10 cellular contexts compared by ENCODE assay signal in the genomic region with DNA sequence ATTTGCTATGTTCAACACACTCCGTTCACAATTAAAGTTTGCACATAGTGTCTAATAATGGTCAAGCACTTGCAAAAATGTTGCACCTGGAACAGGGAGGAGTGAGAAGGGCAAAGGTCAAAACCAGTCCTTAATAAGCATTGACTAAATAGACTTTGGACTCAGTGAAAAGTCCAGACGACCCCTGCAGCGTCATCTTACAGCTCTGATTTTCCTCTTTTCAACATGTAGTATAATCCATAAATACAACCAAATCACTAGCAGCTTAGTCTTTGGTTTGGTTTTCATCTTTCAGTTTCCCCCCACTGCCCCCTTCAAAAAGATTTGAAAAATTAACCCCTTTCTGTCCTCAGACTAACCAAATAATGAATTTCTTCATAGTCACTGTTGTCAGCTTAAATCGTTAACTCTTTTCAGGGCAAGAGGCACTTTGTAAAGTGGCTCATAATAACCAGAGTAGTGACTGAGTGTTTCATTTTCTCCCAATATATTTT.
DNase-seq lines count a peak whose midpoint lies in the region; ATAC-seq and TF ChIP-seq lines count a peak whose summit lies in the region.
"Had no signal": no experiment of that assay in that cellular context is flagged by ENCODE, and none has a peak within 500 bp of the region (broad histone marks: within the 10 kb centered on the region; RNA-seq: fewer than 3 reads in every experiment).

No MANE protein-coding gene starts in this region.

- peak overlapping the region; percentile 67 for H3K4me3 ChIP-seq in OCI-LY7 (ENCODE audit: low read depth, low read length, poor library complexity, severe bottlenecking)
- peak overlapping the region; percentile 40 for H3K4me3 ChIP-seq in lower lobe of right lung

- TF ChIP-seq CTCF in OCI-LY7 (conservative IDR thresholded peaks at IDR 0.05; ENCODE audit: low read length) (no peak), lower lobe of right lung (IDR thresholded peaks at IDR 0.05) (no peak)

- DNase-seq in COLO668 (lab: John Stamatoyannopoulos, UW; ENCODE audit: unreplicated experiment) (peak; percentile 18), OCI-LY7 (ENCODE audit: low spot score) (no peak), lower lobe of right lung (no peak), NCI-H1694 (lab: John Stamatoyannopoulos, UW) (no peak), NCI-H1694 treated with DMSO at 0.1 percent for 48 hours (lab: John Stamatoyannopoulos, UW) (no peak), KBM-7 (no peak)
- DNase-seq: gastrocnemius medialis; stimulated activated CD4-positive, alpha-beta T cell treated with anti-CD3 and anti-CD28 coated beads, Interleukin-12 subunit alpha, Interleukin-12 subunit beta, amount 100 ng/mL, for 4 hours had no signal

- peaks cover 11% of the 10 kb centered on the region for H3K36me3 ChIP-seq in OCI-LY7 (ENCODE audit: insufficient read depth, low read length)
- H3K36me3 ChIP-seq in lower lobe of right lung: no peaks in the 10 kb centered on the region
- H3K36me3 ChIP-seq: gastrocnemius medialis had no signal

- POLR2A ChIA-PET in OCI-LY7 (lab: Charles Lee): interaction anchor here (0.6 to 2.8 kb wide), 16 partner anchors 7 to 770 kb away, joined by 3 to 37 read pairs (median 3); no protein-coding TSS in a partner anchor

- no peak overlapping the region for H2AFZ ChIP-seq in OCI-LY7 (ENCODE audit: low read length)

- ATAC-seq in GM18907 (IDR thresholded peaks at IDR 0.05; ENCODE audit: unreplicated experiment): peak; percentile 36
- peak in 1 of 2 donors; percentile 31 for ATAC-seq in lower lobe of right lung
- ATAC-seq in GM21825 (IDR thresholded peaks at IDR 0.05; ENCODE audit: unreplicated experiment): no peak
- ATAC-seq: gastrocnemius medialis had no signal

- intact Hi-C loops in OCI-LY7 (cut with micrococcal nuclease; ENCODE audit: unreplicated experiment) (no loop called here), lower lobe of right lung (cut with DNase I) (no loop called here)

- H3K27ac ChIP-seq in OCI-LY7 (ENCODE audit: low read depth, low read length, poor library complexity, severe bottlenecking) (peak overlapping the region; percentile 76), lower lobe of right lung (peak overlapping the region; percentile 78)

- H3K27me3 ChIP-seq in lower lobe of right lung (ENCODE audit: low read depth): no peaks in the 10 kb centered on the region
- H3K27me3 ChIP-seq: gastrocnemius medialis had no signal

- H3K4me1 ChIP-seq in OCI-LY7 (ENCODE audit: insufficient read depth, low read length, poor library complexity, severe bottlenecking): peaks cover 36% of the 10 kb centered on the region
- peaks cover 57% of the 10 kb centered on the region for H3K4me1 ChIP-seq in lower lobe of right lung

- no peaks in the 10 kb centered on the region for H3K9me3 ChIP-seq in OCI-LY7 (ENCODE audit: low read length)
- no peaks in the 10 kb centered on the region for H3K9me3 ChIP-seq in lower lobe of right lung
- H3K9me3 ChIP-seq: gastrocnemius medialis had no signal

- H3K79me2 ChIP-seq in OCI-LY7 (ENCODE audit: insufficient read depth, low read depth, low read length): peaks cover 100% of the 10 kb centered on the region

- CTCF ChIA-PET in OCI-LY7 (lab: Charles Lee; ENCODE audit: unreplicated experiment): interaction anchor here (1.3 kb wide), 1 partner anchor 11 kb away, joined by 3 read pairs; no protein-coding TSS in a partner anchor

- H3K9me2 ChIP-seq in OCI-LY7 (ENCODE audit: insufficient read depth, low read length): no peaks in the 10 kb centered on the region

- in situ Hi-C loops in KBM-7 (cut with MboI; ENCODE audit: low pct_unique_long_range_greater_than_20kb, low sequenced_read_pairs): no loop called here

- BruUV-seq in OCI-LY7 (replicated peaks; lab: Mats Ljungman, UMichigan): no TSS peak

- no peaks in the 10 kb centered on the region for H4K20me1 ChIP-seq in OCI-LY7 (ENCODE audit: insufficient read depth, low read length)

- H3K4me2 ChIP-seq in OCI-LY7 (ENCODE audit: low read length): peak overlapping the region; percentile 99
